ENCODE assay signal across 21 cellular contexts in genomic region chr2:221176666-221177065, GRCh38.
DNase-seq lines count a peak whose midpoint lies in the region; ATAC-seq and TF ChIP-seq lines count a peak whose summit lies in the region.
"Had no signal": no experiment of that assay in that cellular context is flagged by ENCODE, and none has a peak within 500 bp of the region (broad histone marks: within the 10 kb centered on the region; RNA-seq: fewer than 3 reads in every experiment).

No MANE protein-coding gene starts in this region.

- no peaks in the 10 kb centered on the region for H3K4me1 ChIP-seq in A673 (ENCODE audit: insufficient read depth, low read length, poor library complexity, severe bottlenecking)

- H3K9me3 ChIP-seq in A673 (ENCODE audit: low read depth, low read length, poor library complexity, severe bottlenecking) = no peaks in the 10 kb centered on the region

- H3K36me3 ChIP-seq in A673 (ENCODE audit: insufficient read depth, low read length, poor library complexity, severe bottlenecking) = no peaks in the 10 kb centered on the region

- H3K27me3 ChIP-seq in A673 (replicated peaks; ENCODE audit: insufficient read depth, low read depth, low read length, poor library complexity) = no peaks in the 10 kb centered on the region

- intact Hi-C loops in A673 (cut with micrococcal nuclease; ENCODE audit: unreplicated experiment) = no loop called here

- no peak for ATAC-seq in left lobe of liver
- ATAC-seq: GM12878, SK-N-SH treated with all-trans-retinoic acid at 6 μM for 48 hours had no signal

- TF ChIP-seq CTCF in A673 (conservative IDR thresholded peaks at IDR 0.05; ENCODE audit: low read depth, low read length) = no peak

- DNase-seq in A673 (ENCODE audit: low spot score) (peak; percentile 19), DMS 273 (lab: John Stamatoyannopoulos, UW; ENCODE audit: unreplicated experiment) (peak; percentile 95), NCI-H2171 treated with DMSO at 0.1 percent for 48 hours (lab: John Stamatoyannopoulos, UW) (peak; percentile 99), RPMI7951 (ENCODE audit: low read depth) (peak; percentile 2), LoVo (ENCODE audit: low spot score) (no peak), left lobe of liver (ENCODE audit: low spot score) (no peak), SW480 (ENCODE audit: low spot score) (no peak)
- DNase-seq: ACHN, AML-193, GM23248, HCEC 1CT, IMR-90, MM.1S, NCI-H1092, NCI-H2107, NCI-H510A, SIG-M5, T1000 had no signal

- no peak overlapping the region for H3K27ac ChIP-seq in A673 (ENCODE audit: low read depth, low read length, poor library complexity, severe bottlenecking)
- H3K27ac ChIP-seq: C4-2B, GM23248 had no signal

- no TSS peak for BruUV-seq in A673 (replicated peaks; lab: Mats Ljungman, UMichigan)

- POLR2A ChIA-PET in A673 (lab: Charles Lee; ENCODE audit: low non-redundant PET) = no interaction called here

- no peak overlapping the region for H3K4me3 ChIP-seq in A673 (ENCODE audit: low read depth, low read length, poor library complexity, severe bottlenecking)
- H3K4me3 ChIP-seq: GM12878, GM23248 had no signal

- CTCF ChIA-PET in A673 (lab: Charles Lee) = no interaction called here

Comparison
In these comparisons a context has a peak if more than half of its experiments do, and no peak if none do; other contexts are left out.
1. DNase-seq: peak in A673 (single experiment), DMS 273 (single experiment), NCI-H2171 treated with DMSO at 0.1 percent for 48 hours (single experiment) and RPMI7951 (single experiment); none in LoVo (single experiment), left lobe of liver (single experiment) and SW480 (single experiment).